19 cellular contexts compared by ENCODE assay signal in the genomic region with DNA sequence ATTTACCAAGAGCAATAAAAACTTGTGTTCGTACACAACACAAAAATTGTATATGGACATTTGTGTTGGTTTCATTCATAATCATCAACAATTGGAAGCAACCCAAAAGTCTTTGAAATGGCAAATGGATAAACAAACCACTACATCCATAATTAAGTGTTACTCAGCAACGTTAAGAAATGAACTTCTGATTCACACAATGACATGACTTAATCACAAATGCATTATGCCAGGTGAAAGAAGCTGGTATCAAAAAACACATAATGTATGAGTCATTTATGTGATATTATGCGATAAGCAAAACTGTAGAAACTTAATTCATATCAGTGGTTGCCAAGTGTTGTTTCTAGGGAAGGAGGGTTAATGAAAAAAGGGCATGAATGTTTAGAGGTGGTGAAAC.
A peak's percentile ranks its signal among the peaks of the same experiment; 100 is the strongest.
DNase-seq lines count a peak whose midpoint lies in the region; ATAC-seq and TF ChIP-seq lines count a peak whose summit lies in the region.
"Had no signal": no experiment of that assay in that cellular context is flagged by ENCODE, and none has a peak within 500 bp of the region (broad histone marks: within the 10 kb centered on the region; RNA-seq: fewer than 3 reads in every experiment).

No MANE protein-coding gene starts in this region.

- H3K4me3 ChIP-seq in HEK293 (ENCODE audit: low read depth, low read length): no peak overlapping the region
- no peak overlapping the region for H3K4me3 ChIP-seq in effector memory CD4-positive, alpha-beta T cell (ENCODE audit: insufficient read depth, low read depth, low read length, poor library complexity, severe bottlenecking)

- no peaks in the 10 kb centered on the region for H3K36me3 ChIP-seq in HEK293 (ENCODE audit: control insufficient read depth in 2 of 2, insufficient read depth in 1 of 2, low read length in 2 of 2)
- no peaks in the 10 kb centered on the region for H3K36me3 ChIP-seq in effector memory CD4-positive, alpha-beta T cell (ENCODE audit: control insufficient read depth, insufficient read depth, low read length)

- CTCF ChIA-PET in HEK293 (lab: Yijun Ruan, JAX): no interaction called here
- CTCF ChIA-PET in RWPE1 (lab: Yijun Ruan, JAX): no interaction called here

- POLR2A ChIA-PET in HEK293 (lab: Yijun Ruan, JAX): no interaction called here
- POLR2A ChIA-PET in RWPE1 (lab: Yijun Ruan, JAX; ENCODE audit: low non-redundant PET): no interaction called here

- H3K27ac ChIP-seq in HEK293 (ENCODE audit: extremely low read depth, low read depth, low read length) (no peak overlapping the region), RWPE1 (no peak overlapping the region), foreskin keratinocyte (no peak overlapping the region)
- H3K27ac ChIP-seq in effector memory CD4-positive, alpha-beta T cell (ENCODE audit: insufficient read depth, low read length, poor library complexity, severe bottlenecking): no peak overlapping the region

- no peaks in the 10 kb centered on the region for H3K27me3 ChIP-seq in foreskin keratinocyte
- H3K27me3 ChIP-seq in effector memory CD4-positive, alpha-beta T cell (replicated peaks; ENCODE audit: control insufficient read depth, insufficient read depth, low read length, poor library complexity, severe bottlenecking): no peaks in the 10 kb centered on the region

- H3K9me3 ChIP-seq in HEK293 (ENCODE audit: control insufficient read depth, insufficient read depth, low read depth, low read length): no peaks in the 10 kb centered on the region
- H3K9me3 ChIP-seq in effector memory CD4-positive, alpha-beta T cell (ENCODE audit: control insufficient read depth, low read length): no peaks in the 10 kb centered on the region
- H3K9me3 ChIP-seq: Caco-2 had no signal

- peak; percentile 24 to 78 for DNase-seq in NCI-H1930 (lab: John Stamatoyannopoulos, UW)
- DNase-seq in RWPE1 (ENCODE audit: low spot score): peak; percentile 12
- DNase-seq in foreskin keratinocyte: peak; percentile 11 to 17
- DNase-seq in NCI-H524 treated with DMSO at 0.1 percent for 48 hours (lab: John Stamatoyannopoulos, UW): no peak
- DNase-seq in effector memory CD4-positive, alpha-beta T cell: no peak
- DNase-seq: Caco-2; CD4-positive, CD25-positive, alpha-beta regulatory T cell; DMS 273 treated with DMSO at 0.1 percent for 48 hours; DMS79 treated with DMSO at 0.1 percent for 48 hours; H7; KG1; NCI-H1092; NCI-H1694; NCI-H226; NCI-H510A treated with DMSO at 0.1 percent for 48 hours; SIG-M5 had no signal

- H3K4me1 ChIP-seq in HEK293 (ENCODE audit: control insufficient read depth, insufficient read depth, low read length) (peaks cover 15% of the 10 kb centered on the region), foreskin keratinocyte (no peaks in the 10 kb centered on the region)
- H3K4me1 ChIP-seq in effector memory CD4-positive, alpha-beta T cell (ENCODE audit: control insufficient read depth, insufficient read depth, low read length, poor library complexity, severe bottlenecking): no peaks in the 10 kb centered on the region
- H3K4me1 ChIP-seq: Caco-2 had no signal

- ATAC-seq in foreskin keratinocyte (no peak), HG03354 (IDR thresholded peaks at IDR 0.05; ENCODE audit: poor library complexity, severe bottlenecking, unreplicated experiment) (no peak)
- ATAC-seq: SK-N-SH treated with all-trans-retinoic acid at 6 μM for 48 hours had no signal

- TF ChIP-seq CTCF in HEK293 (tag by site-specific recombination; IDR thresholded peaks at IDR 0.05) (no peak), RWPE1 (conservative IDR thresholded peaks at IDR 0.05; ENCODE audit: low read depth) (no peak), foreskin keratinocyte (conservative IDR thresholded peaks at IDR 0.05) (no peak)

TF ChIP-seq in HEK293, 187 proteins besides CTCF, POLR2A, EP300 and RAD21:
- TF ChIP-seq ZNF169 (tag by site-specific recombination; IDR thresholded peaks at IDR 0.05) (no peak), SP7 (tag by site-specific recombination; IDR thresholded peaks at IDR 0.05) (peak; percentile 68; the same call in 1 of the 2 replicates), ZEB2 (tag by site-specific recombination; IDR thresholded peaks at IDR 0.05) (peak; percentile 42; the same call in 1 of the 2 replicates), ZNF621 (tag by site-specific recombination; IDR thresholded peaks at IDR 0.05) (no peak), ZNF701 (tag by site-specific recombination; IDR thresholded peaks at IDR 0.05) (no peak), OSR2 (tag by site-specific recombination; IDR thresholded peaks at IDR 0.05) (peak; percentile 38; the same call in 1 of the 2 replicates)
- TF ChIP-seq, protein P1, sequence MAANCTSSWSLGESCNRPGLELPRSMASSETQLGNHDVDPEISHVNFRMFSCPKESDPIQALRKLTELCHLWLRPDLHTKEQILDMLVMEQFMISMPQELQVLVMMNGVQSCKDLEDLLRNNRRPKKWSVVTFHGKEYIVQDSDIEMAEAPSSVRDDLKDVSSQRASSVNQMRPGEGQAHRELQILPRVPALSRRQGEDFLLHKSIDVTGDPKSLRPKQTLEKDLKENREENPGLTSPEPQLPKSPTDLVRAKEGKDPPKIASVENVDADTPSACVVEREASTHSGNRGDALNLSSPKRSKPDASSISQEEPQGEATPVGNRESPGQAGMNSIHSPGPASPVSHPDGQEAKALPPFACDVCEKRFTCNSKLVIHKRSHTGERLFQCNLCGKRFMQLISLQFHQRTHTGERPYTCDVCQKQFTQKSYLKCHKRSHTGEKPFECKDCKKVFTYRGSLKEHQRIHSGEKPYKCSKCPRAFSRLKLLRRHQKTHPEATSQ (tag by site-specific recombination; IDR thresholded peaks at IDR 0.05): no peak

Comparison
In these comparisons a context has a peak if more than half of its experiments do, and no peak if none do; other contexts are left out.
1. DNase-seq: peak in NCI-H1930 (2 of 2), RWPE1 (single experiment) and foreskin keratinocyte (2 of 2); none in NCI-H524 treated with DMSO at 0.1 percent for 48 hours (single experiment) and effector memory CD4-positive, alpha-beta T cell (0 of 3).